9 cellular contexts compared by ENCODE assay signal in genomic region chr3:142586803-142587406, GRCh38. TPM values are rescaled to one million over a fixed set of nuclear protein-coding genes. Genes with fewer than 3 reads are reported as not detected.
DNase-seq lines count a peak whose midpoint lies in the region; ATAC-seq, FAIRE-seq and TF ChIP-seq lines count a peak whose summit lies in the region.
"Had no signal": no experiment of that assay in that cellular context is flagged by ENCODE, and none has a peak within 500 bp of the region (broad histone marks: within the 10 kb centered on the region; RNA-seq: fewer than 3 reads in every experiment).

No MANE protein-coding gene starts in this region.

- no peak overlapping the region for H3K4me3 Mint-ChIP-seq in MCF 10A (ENCODE audit: unreplicated experiment)

- peak; percentile 77 for DNase-seq in Ammon's horn (ENCODE audit: low spot score)
- peak; percentile 55 for DNase-seq in HPDE6-E6E7 (ENCODE audit: extremely low spot score)
- peak; percentile 61 for DNase-seq in NCI-H748 (lab: John Stamatoyannopoulos, UW; ENCODE audit: unreplicated experiment)
- DNase-seq in MCF 10A (ENCODE audit: unreplicated experiment): peak; percentile 89
- no peak for DNase-seq in kidney
- peak; percentile 31 to 45 for DNase-seq in thyroid gland

- no peak overlapping the region for H3K27ac Mint-ChIP-seq in MCF 10A (ENCODE audit: low read depth, unreplicated experiment)

- peaks cover 21% of the 10 kb centered on the region for H3K27me3 Mint-ChIP-seq in MCF 10A (ENCODE audit: insufficient read depth, unreplicated experiment)

- H3K9ac ChIP-seq in kidney (ENCODE audit: low read length in 2 of 2): no peak overlapping the region

- H3K9me3 ChIP-seq in kidney (ENCODE audit: control insufficient read depth in 1 of 2, low read length in 2 of 2) (no peaks in the 10 kb centered on the region), thyroid gland (no peaks in the 10 kb centered on the region)

- H3K4me3 ChIP-seq in kidney (ENCODE audit: low read length in 2 of 2) (no peak overlapping the region), thyroid gland (replicated peaks in 1 of 3) (no peak overlapping the region)

- no peaks in the 10 kb centered on the region for H3K36me3 ChIP-seq in kidney (ENCODE audit: control insufficient read depth in 1 of 2, insufficient read depth in 2 of 2, low read length in 2 of 2)
- no peaks in the 10 kb centered on the region for H3K36me3 ChIP-seq in thyroid gland

- TF ChIP-seq CTCF in GM12872 (IDR thresholded peaks at IDR 0.05; ENCODE audit: insufficient read depth, low read depth, low read length) (peak; percentile 60), MCF 10A (IDR thresholded peaks at IDR 0.05; ENCODE audit: unreplicated experiment) (peak; percentile 55), kidney (IDR thresholded peaks at IDR 0.05; ENCODE audit: borderline replicate concordance, extremely low read depth, insufficient read depth) (peak; percentile 73), thyroid gland (IDR thresholded peaks at IDR 0.05) (peak; percentile 20 to 74 (median 56))

- POLR2A ChIA-PET in MCF 10A (lab: Yijun Ruan, JAX): interaction anchor here (0.6 to 3.9 kb wide), 6 partner anchors 8 to 414 kb away, joined by 3 to 24 read pairs (median 10); partner anchors contain the start of genes ATR, PLS1 and U2SURP

- WGBS in thyroid gland, 2 donors: 44 to 45% methylated on average over 2 of the region's 2 CpGs

- H3K4me1 ChIP-seq in kidney (ENCODE audit: control insufficient read depth in 1 of 2, insufficient read depth in 1 of 2, low read depth in 1 of 2, low read length in 2 of 2) (no peaks in the 10 kb centered on the region), thyroid gland (no peaks in the 10 kb centered on the region)

- CTCF ChIA-PET in MCF 10A (lab: Yijun Ruan, JAX): interaction anchor here (0.6 to 6.6 kb wide), 41 partner anchors 9 to 484 kb away, joined by 3 to 92 read pairs (median 4); partner anchors contain the start of genes ATR, PLS1 and TRPC1

- no peak for ATAC-seq in GM18517 (IDR thresholded peaks at IDR 0.05; ENCODE audit: unreplicated experiment)

- intact Hi-C loops in MCF 10A (cut with micrococcal nuclease): loop anchor here (1.0 to 5.0 kb wide), 8 partner anchors 93 to 1175 kb away; partner anchors contain the start of gene TRPC1
- intact Hi-C loops in kidney (cut with DNase I): loop anchor here (10.0 kb wide), 1 partner anchor 408 kb away; no protein-coding TSS in a partner anchor
- intact Hi-C loops in thyroid gland (cut with DNase I): loop anchor here (10.0 kb wide), 1 partner anchor 138 kb away; the partner anchor contains the start of gene TRPC1

- no TSS peak for BruUV-seq in MCF 10A (replicated peaks; lab: Mats Ljungman, UMichigan)

- no peak overlapping the region for H3K27ac ChIP-seq in kidney (ENCODE audit: low read depth in 2 of 2, low read length in 2 of 2)
- no peak overlapping the region for H3K27ac ChIP-seq in thyroid gland

- H3K27me3 ChIP-seq in thyroid gland: no peaks in the 10 kb centered on the region

- FAIRE-seq in kidney (lab: Jason Lieb, UNC): peak; percentile 86

- peaks cover 6% of the 10 kb centered on the region for H3K4me1 Mint-ChIP-seq in MCF 10A (ENCODE audit: insufficient read depth, unreplicated experiment)

- TF ChIP-seq POLR2A in thyroid gland (IDR thresholded peaks at IDR 0.05): no peak

- no peaks in the 10 kb centered on the region for H3K36me3 Mint-ChIP-seq in MCF 10A (ENCODE audit: insufficient read depth, unreplicated experiment)

- no peaks in the 10 kb centered on the region for H3K9me3 Mint-ChIP-seq in MCF 10A (ENCODE audit: unreplicated experiment)

RNA-seq across cellular contexts. Expression of gene ATR, which starts 8.4 kb away (rescaled TPM):
- 27.2 and 30.2 TPM in 2 replicates for total RNA-seq in MCF 10A (2022)
- total RNA-seq in kidney: 31.8 TPM
- 17.4 TPM for polyA plus RNA-seq in kidney (ENCODE audit: insufficient read depth, low read depth, low replicate concordance)
- 10 to 100 TPM; 38.7 to 62.1 (median 46.3) TPM for total RNA-seq in thyroid gland

RNA-seq across cellular contexts. Expression of gene PLS1, which starts 9.3 kb away (rescaled TPM):
- 7.3 and 9.3 TPM in 2 replicates for total RNA-seq in MCF 10A (2022)
- total RNA-seq in kidney: 51.4 TPM
- polyA plus RNA-seq in kidney (ENCODE audit: insufficient read depth, low read depth, low replicate concordance): 10.7 TPM
- total RNA-seq in thyroid gland: 10 to 100 TPM; 13.3 to 21.3 (median 16.8) TPM
- total RNA-seq: skeletal muscle tissue had no signal
